ENCODE assay signal across 18 cellular contexts in the genomic region with DNA sequence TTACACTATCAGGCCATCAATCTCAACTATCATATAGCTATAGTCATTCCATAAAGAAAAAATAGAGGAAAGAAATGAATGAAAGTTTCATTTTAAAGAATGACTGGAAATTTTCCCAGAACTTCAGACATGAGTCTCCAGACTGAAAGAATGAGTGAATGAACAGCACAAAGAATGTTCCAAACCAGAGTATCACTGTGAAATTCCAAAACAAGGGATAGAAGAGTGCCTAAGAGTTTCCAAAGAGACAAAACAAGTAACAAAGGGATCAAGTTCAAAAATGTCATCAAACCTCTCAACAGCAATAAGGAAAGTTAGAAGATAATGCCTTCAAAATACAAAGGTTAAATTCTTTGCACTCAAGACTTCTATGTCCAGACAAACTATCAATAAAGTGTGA.
"Had no signal": no experiment of that assay in that cellular context is flagged by ENCODE, and none has a peak within 500 bp of the region (broad histone marks: within the 10 kb centered on the region; RNA-seq: fewer than 3 reads in every experiment).

No MANE protein-coding gene starts in this region.

- DNase-seq: activated CD4-positive, alpha-beta T cell treated with anti-CD3 and anti-CD28 coated beads, Interleukin-2, amount 10 ng/mL, durations not matched to agents 7 days and 5 days; activated CD8-positive, alpha-beta memory T cell treated with anti-CD3 and anti-CD28 coated beads for 24 hours; activated naive CD4-positive, alpha-beta T cell treated with anti-CD3 and anti-CD28 coated beads for 36 hours; caudate nucleus; effector CD8-positive, alpha-beta T cell; esophagus squamous epithelium; heart right ventricle; left cardiac atrium; ovary; stimulated activated naive B cell treated with anti-CD40 and anti-IgM and Interleukin-4, amounts not matched to agents 10 μg/mL and 1 μg/mL and 100 μg/mL, for 72 hours; SW 1271; tibial artery had no signal

- H3K27me3 ChIP-seq: esophagus squamous epithelium, gastroesophageal sphincter, heart right ventricle, neural progenitor cell, ovary, tibial artery had no signal

- H3K36me3 ChIP-seq: neural progenitor cell, ovary, tibial artery had no signal

- H3K4me3 ChIP-seq: coronary artery, esophagus squamous epithelium, gastroesophageal sphincter, heart right ventricle, lung, neural progenitor cell, ovary, tibial artery had no signal

- H3K9me3 Mint-ChIP-seq: activated CD4-positive, alpha-beta T cell treated with anti-CD3 and anti-CD28 coated beads, Interleukin-2, amount 10 ng/mL, durations not matched to agents 7 days and 5 days; activated naive CD4-positive, alpha-beta T cell treated with anti-CD3 and anti-CD28 coated beads for 36 hours; neural progenitor cell had no signal

- H3K27ac Mint-ChIP-seq: activated CD4-positive, alpha-beta T cell treated with anti-CD3 and anti-CD28 coated beads, Interleukin-2, amount 10 ng/mL, durations not matched to agents 7 days and 5 days; activated naive CD4-positive, alpha-beta T cell treated with anti-CD3 and anti-CD28 coated beads for 36 hours; activated T-helper 17 cell treated with anti-CD3 and anti-CD28 coated beads, Interleukin-2, amount 50 U/mL, for 72 hours; mesothelial cell of epicardium; neural progenitor cell; stimulated activated naive B cell treated with anti-CD40 and anti-IgM and Interleukin-4, amounts not matched to agents 10 μg/mL and 1 μg/mL and 100 μg/mL, for 72 hours had no signal

- H3K27ac ChIP-seq: coronary artery, esophagus squamous epithelium, heart right ventricle, neural progenitor cell, ovary, tibial artery had no signal

- H3K4me3 Mint-ChIP-seq: activated CD4-positive, alpha-beta T cell treated with anti-CD3 and anti-CD28 coated beads, Interleukin-2, amount 10 ng/mL, durations not matched to agents 7 days and 5 days; activated naive CD4-positive, alpha-beta T cell treated with anti-CD3 and anti-CD28 coated beads for 36 hours; activated T-helper 17 cell treated with anti-CD3 and anti-CD28 coated beads, Interleukin-2, amount 50 U/mL, for 72 hours; mesothelial cell of epicardium; neural progenitor cell; stimulated activated naive B cell treated with anti-CD40 and anti-IgM and Interleukin-4, amounts not matched to agents 10 μg/mL and 1 μg/mL and 100 μg/mL, for 72 hours had no signal

- H3K4me1 ChIP-seq: esophagus squamous epithelium, tibial artery had no signal

- H3K27me3 Mint-ChIP-seq: activated CD4-positive, alpha-beta T cell treated with anti-CD3 and anti-CD28 coated beads, Interleukin-2, amount 10 ng/mL, durations not matched to agents 7 days and 5 days; activated T-helper 17 cell treated with anti-CD3 and anti-CD28 coated beads, Interleukin-2, amount 50 U/mL, for 72 hours; stimulated activated naive B cell treated with anti-CD40 and anti-IgM and Interleukin-4, amounts not matched to agents 10 μg/mL and 1 μg/mL and 100 μg/mL, for 72 hours had no signal

- H3K9me3 ChIP-seq: esophagus squamous epithelium, gastroesophageal sphincter, heart right ventricle, ovary, tibial artery had no signal

- ATAC-seq: activated T-helper 17 cell treated with anti-CD3 and anti-CD28 coated beads, Interleukin-2, amount 50 U/mL, for 72 hours; gastroesophageal sphincter; left cardiac atrium; stimulated activated naive B cell treated with anti-CD40 and anti-IgM and Interleukin-4, amounts not matched to agents 10 μg/mL and 1 μg/mL and 100 μg/mL, for 72 hours had no signal
